In genomic region chr19:7099597-7099921, GRCh38 we compare ENCODE assay signal across 8 cellular contexts. TPM values are rescaled to one million over a fixed set of nuclear protein-coding genes. Genes with fewer than 3 reads are reported as not detected.
DNase-seq lines count a peak whose midpoint lies in the region; ATAC-seq and TF ChIP-seq lines count a peak whose summit lies in the region.

No MANE protein-coding gene starts in this region.

- H3K9me3 ChIP-seq in liver (ENCODE audit: control insufficient read depth in 4 of 4, low read length in 3 of 4) (peaks cover 1 to 10% (median 6%) of the 10 kb centered on the region in 4 donors), subcutaneous abdominal adipose tissue (ENCODE audit: control insufficient read depth in 5 of 5, low read length in 5 of 5) (peaks cover 0 to 20% (median 10%) of the 10 kb centered on the region in 5 donors)

- no peak for ATAC-seq in HG03354 (IDR thresholded peaks at IDR 0.05; ENCODE audit: poor library complexity, severe bottlenecking, unreplicated experiment)

- peaks cover 0 to 2% (median 0%) of the 10 kb centered on the region in 4 donors for H3K4me1 ChIP-seq in liver (ENCODE audit: control insufficient read depth in 4 of 4, insufficient read depth in 4 of 4, low read length in 3 of 4)
- peaks cover 0 to 13% (median 10%) of the 10 kb centered on the region in 5 donors for H3K4me1 ChIP-seq in subcutaneous abdominal adipose tissue (ENCODE audit: control insufficient read depth in 5 of 5, insufficient read depth in 5 of 5, low read length in 5 of 5)

- H3K36me3 ChIP-seq in liver (ENCODE audit: control insufficient read depth in 4 of 4, insufficient read depth in 3 of 4, low read depth in 1 of 4, low read length in 3 of 4) (no peaks in the 10 kb centered on the region), subcutaneous abdominal adipose tissue (ENCODE audit: control insufficient read depth in 5 of 5, insufficient read depth in 5 of 5, low read length in 5 of 5) (no peaks in the 10 kb centered on the region)

- H3K9me3 Mint-ChIP-seq in activated naive CD8-positive, alpha-beta T cell treated with anti-CD3 and anti-CD28 coated beads for 36 hours = peaks cover 28% of the 10 kb centered on the region

- H3K4me3 ChIP-seq in liver (ENCODE audit: low read depth in 1 of 3, low read length in 3 of 3) (peak overlapping the region; percentile 80 to 95 (median 87)), subcutaneous abdominal adipose tissue (ENCODE audit: low read depth in 1 of 5, low read length in 5 of 5) (peak overlapping the region; percentile 62 to 84 (median 77))

- peaks cover 7% of the 10 kb centered on the region for H3K4me1 Mint-ChIP-seq in activated naive CD8-positive, alpha-beta T cell treated with anti-CD3 and anti-CD28 coated beads for 36 hours

- DNase-seq in SHP77 treated with DMSO at 0.1 percent for 48 hours (lab: John Stamatoyannopoulos, UW) = peak; percentile 69
- no peak for DNase-seq in SHP77 (lab: John Stamatoyannopoulos, UW)
- DNase-seq in activated naive CD8-positive, alpha-beta T cell treated with anti-CD3 and anti-CD28 coated beads for 36 hours = no peak
- DNase-seq in NCI-H1417 (lab: John Stamatoyannopoulos, UW) = no peak
- no peak for DNase-seq in SIG-M5 treated with dmso at 0.1 percent for 504 hours (lab: John Stamatoyannopoulos, UW; ENCODE audit: unreplicated experiment)

- H3K27me3 ChIP-seq in liver (ENCODE audit: control insufficient read depth in 4 of 4, insufficient read depth in 4 of 4, low read length in 3 of 4) (no peaks in the 10 kb centered on the region), subcutaneous abdominal adipose tissue (ENCODE audit: control insufficient read depth in 5 of 5, insufficient read depth in 4 of 5, low read length in 5 of 5) (peaks cover 0 to 3% (median 0%) of the 10 kb centered on the region in 5 donors)

- H3K36me3 Mint-ChIP-seq in activated naive CD8-positive, alpha-beta T cell treated with anti-CD3 and anti-CD28 coated beads for 36 hours = peaks cover 22% of the 10 kb centered on the region

- H3K27ac Mint-ChIP-seq in activated naive CD8-positive, alpha-beta T cell treated with anti-CD3 and anti-CD28 coated beads for 36 hours = peak overlapping the region; percentile 95

- peak overlapping the region; percentile 92 for H3K4me3 Mint-ChIP-seq in activated naive CD8-positive, alpha-beta T cell treated with anti-CD3 and anti-CD28 coated beads for 36 hours

- TF ChIP-seq RAD21 in liver (IDR thresholded peaks at IDR 0.05) = no peak

- no peak for TF ChIP-seq CTCF in liver (IDR thresholded peaks at IDR 0.05; ENCODE audit: low read depth, low read length, missing input control)

- H3K9ac ChIP-seq in liver (ENCODE audit: low read depth in 1 of 2, low read length in 2 of 2) = peak overlapping the region in 1 of 2 donors; percentile 75
- peak overlapping the region in 4 of 5 donors; percentile 84 to 92 (median 88) for H3K9ac ChIP-seq in subcutaneous abdominal adipose tissue (ENCODE audit: low read length in 5 of 5)

- H3K27me3 Mint-ChIP-seq in activated naive CD8-positive, alpha-beta T cell treated with anti-CD3 and anti-CD28 coated beads for 36 hours = no peaks in the 10 kb centered on the region

- H3K27ac ChIP-seq in liver (ENCODE audit: low read depth in 1 of 2, low read length in 2 of 2) (peak overlapping the region; percentile 91 to 98), subcutaneous abdominal adipose tissue (ENCODE audit: low read depth, low read length) (peak overlapping the region; percentile 88)

- WGBS in liver = 15% methylated on average over 9 of the region's 9 CpGs

TF ChIP-seq in liver, 16 proteins besides CTCF, POLR2A, EP300 and RAD21:
- TF ChIP-seq HNF4G (IDR thresholded peaks at IDR 0.05) = no peak
- TF ChIP-seq NR2F2 (IDR thresholded peaks at IDR 0.05) = no peak
- TF ChIP-seq MAX (IDR thresholded peaks at IDR 0.05) = no peak
- no peak for TF ChIP-seq JUND (IDR thresholded peaks at IDR 0.05)
- TF ChIP-seq EGR1 (IDR thresholded peaks at IDR 0.05; ENCODE audit: low read depth in 2 of 2) = no peak
- no peak for TF ChIP-seq YY1 (IDR thresholded peaks at IDR 0.05)
- TF ChIP-seq RXRA (IDR thresholded peaks at IDR 0.05) = no peak
- TF ChIP-seq ATF3 (IDR thresholded peaks at IDR 0.05) = no peak
- TF ChIP-seq SP1 (IDR thresholded peaks at IDR 0.05) = no peak
- no peak for TF ChIP-seq FOXA2 (IDR thresholded peaks at IDR 0.05)
- no peak for TF ChIP-seq REST (IDR thresholded peaks at IDR 0.05)
- TF ChIP-seq GABPA (IDR thresholded peaks at IDR 0.05 in 1 of 2, conservative IDR thresholded peaks at IDR 0.05 in 1 of 2) = no peak

RNA-seq across cellular contexts. Expression of gene ZNF557, which starts 30.1 kb away (rescaled TPM):
- total RNA-seq in activated naive CD8-positive, alpha-beta T cell treated with anti-CD3 and anti-CD28 coated beads for 36 hours = 10 to 100 TPM; 10.5 to 11.6 TPM
- total RNA-seq in liver = 1 to 10 TPM; 5.4 to 6.0 TPM
- polyA plus RNA-seq in liver = 1 to 10 TPM; 1.4 to 2.2 TPM

RNA-seq across cellular contexts. Expression of gene MBD3L3, which starts 41.1 kb away (rescaled TPM):
- not detected for total RNA-seq in activated naive CD8-positive, alpha-beta T cell treated with anti-CD3 and anti-CD28 coated beads for 36 hours
- not detected for total RNA-seq in liver
- polyA plus RNA-seq in liver = not detected

RNA-seq across cellular contexts. Expression of gene MBD3L2, which starts 50.4 kb away (rescaled TPM):
- total RNA-seq in activated naive CD8-positive, alpha-beta T cell treated with anti-CD3 and anti-CD28 coated beads for 36 hours = not detected
- not detected for total RNA-seq in liver
- not detected for polyA plus RNA-seq in liver

RNA-seq across cellular contexts. Expression of gene MBD3L4, which starts 59.6 kb away (rescaled TPM):
- total RNA-seq in activated naive CD8-positive, alpha-beta T cell treated with anti-CD3 and anti-CD28 coated beads for 36 hours = not detected
- total RNA-seq in liver = not detected
- not detected for polyA plus RNA-seq in liver
